8 cellular contexts compared by ENCODE assay signal in the genomic region with DNA sequence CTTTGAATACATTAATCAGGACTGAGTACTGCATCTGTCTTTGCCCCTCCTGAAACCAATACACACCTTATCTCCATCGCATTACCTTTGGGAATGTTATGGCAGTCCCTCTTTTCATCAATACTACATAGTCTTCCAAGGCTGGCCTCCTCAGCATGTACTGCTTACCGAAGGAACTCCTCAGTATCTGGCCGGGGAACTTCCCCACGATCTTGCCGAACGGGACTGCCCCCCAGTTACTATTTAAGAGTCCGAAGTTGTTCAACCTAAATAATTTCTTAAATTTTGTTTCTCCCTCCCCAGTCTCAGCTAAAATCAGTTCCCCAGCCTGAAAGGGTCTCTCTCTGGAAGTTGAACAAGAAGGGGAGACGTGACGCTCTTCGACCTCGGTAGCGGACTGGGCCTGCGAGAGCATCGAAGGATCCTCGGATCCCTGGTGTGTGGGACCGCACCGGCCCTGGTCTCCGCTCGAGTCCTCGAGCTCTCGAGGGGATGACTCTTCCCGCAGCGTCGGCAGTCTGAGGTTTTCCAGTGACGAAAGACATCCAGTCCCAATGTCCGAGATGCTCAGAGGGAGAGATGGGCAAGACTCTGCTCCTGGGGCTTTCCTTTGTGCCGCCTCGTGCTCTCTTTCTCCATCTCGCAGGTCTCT. TPM values are rescaled to one million over a fixed set of nuclear protein-coding genes. Genes with fewer than 3 reads are reported as not detected.
DNase-seq lines count a peak whose midpoint lies in the region.

No MANE protein-coding gene starts in this region.

- no peaks in the 10 kb centered on the region for H4K20me1 ChIP-seq in GM23248 (ENCODE audit: insufficient read depth)

- H3K4me2 ChIP-seq in GM23248 (ENCODE audit: unreplicated experiment), result peak overlapping the region; percentile 94

- peaks cover 19% of the 10 kb centered on the region for H3K4me1 ChIP-seq in GM23248 (ENCODE audit: insufficient read depth)

- H3K4me3 ChIP-seq in GM23248, result peak overlapping the region; percentile 97

- H3F3A ChIP-seq in GM23248 (ENCODE audit: insufficient read depth), result 0 out of 2 replicates have a peak, but pooled peaks cover 5% of the 10 kb centered on the region

- H3K9me3 ChIP-seq in GM23248 (ENCODE audit: low read depth), result no peaks in the 10 kb centered on the region

- in situ Hi-C loops in GM23248 (cut with MboI), result no loop called here

- no peaks in the 10 kb centered on the region for H3K36me3 ChIP-seq in GM23248 (ENCODE audit: low read depth)

- no peaks in the 10 kb centered on the region for H3K27me3 ChIP-seq in GM23248 (replicated peaks; ENCODE audit: insufficient read depth)

- H3K9ac ChIP-seq in GM23248, result peak overlapping the region; percentile 95

- H3K79me2 ChIP-seq in GM23248 (ENCODE audit: insufficient read depth), result peaks cover 52% of the 10 kb centered on the region

- WGBS in GM23248 (ENCODE audit: low coverage in 1 of 2, low lambda C conversion rate in 2 of 2, missing lambda C conversion rate in 2 of 2), 2 experiments, result 1 to 2% methylated on average over 29 of the region's 29 CpGs

- peak; percentile 10 for DNase-seq in NCI-H748 treated with DMSO at 0.1 percent for 48 hours (lab: John Stamatoyannopoulos, UW)
- DNase-seq in NCI-H748 (lab: John Stamatoyannopoulos, UW; ENCODE audit: unreplicated experiment), result no peak
- DNase-seq in GM23248, result peak; percentile 79
- peak; percentile 58 for DNase-seq in M059J (ENCODE audit: low read depth)
- peak; percentile 35 for DNase-seq in iris pigment epithelial cell (ENCODE audit: low read depth)
- DNase-seq in stimulated activated naive CD4-positive, alpha-beta T cell treated with Interleukin-2 at 50 U/mL for 16 hours (lab: John Stamatoyannopoulos, UW), result peak; percentile 24
- no peak for DNase-seq in hippocampal formation (lab: John Stamatoyannopoulos, UW)

- H3K27ac ChIP-seq in GM23248, result peak overlapping the region; percentile 76
- peak overlapping the region; percentile 3 for H3K27ac ChIP-seq in angular gyrus (ENCODE audit: low read depth, low read length)

- no peaks in the 10 kb centered on the region for H3K9me2 ChIP-seq in GM23248 (ENCODE audit: insufficient read depth)

- peak overlapping the region; percentile 96 for H2AFZ ChIP-seq in GM23248

RNA-seq across cellular contexts. Expression of a gene that starts 0.5 kb away (rescaled TPM):
- total RNA-seq in GM23248 (2014; rRNA removed; shearing (Covaris generic)), result 11.0 and 13.6 TPM in 2 replicates
- polyA plus RNA-seq in GM23248 (2016; fragmentation: Nextera tagmentation; extraction: Ambion mirVana), result 21.1 and 21.8 TPM in 2 replicates
- 12.2 and 18.2 TPM in 2 replicates for total RNA-seq in M059J (2014; rRNA removed; shearing (Covaris generic))

RNA-seq across cellular contexts. Expression of a gene that starts 24.8 kb away (rescaled TPM):
- 68.9 and 71.8 TPM in 2 replicates for total RNA-seq in GM23248 (2014; rRNA removed; shearing (Covaris generic))
- polyA plus RNA-seq in GM23248 (2016; fragmentation: Nextera tagmentation; extraction: Ambion mirVana), result 28.5 and 31.3 TPM in 2 replicates
- 32.3 and 46.0 TPM in 2 replicates for total RNA-seq in M059J (2014; rRNA removed; shearing (Covaris generic))

RNA-seq across cellular contexts. Expression of a gene that starts 59.0 kb away (rescaled TPM):
- total RNA-seq in GM23248 (2014; rRNA removed; shearing (Covaris generic)), result not detected in 2 replicates
- 0.56 and 1.2 TPM in 2 replicates for polyA plus RNA-seq in GM23248 (2016; fragmentation: Nextera tagmentation; extraction: Ambion mirVana)
- 0.12 and 0.37 TPM in 2 replicates for total RNA-seq in M059J (2014; rRNA removed; shearing (Covaris generic))

Comparison
In these comparisons a context has a peak if more than half of its experiments do, and no peak if none do; other contexts are left out.
1. DNase-seq: peak in NCI-H748 treated with DMSO at 0.1 percent for 48 hours (single experiment), GM23248 (single experiment), M059J (single experiment), iris pigment epithelial cell (single experiment) and stimulated activated naive CD4-positive, alpha-beta T cell treated with Interleukin-2 at 50 U/mL for 16 hours (single experiment); none in NCI-H748 (single experiment) and hippocampal formation (0 of 2).